Comparison of ENCODE assay signal across 20 cellular contexts in genomic region chr15:39787479-39787878, GRCh38. TPM values are rescaled to one million over a fixed set of nuclear protein-coding genes. Genes with fewer than 3 reads are reported as not detected.
DNase-seq lines count a peak whose midpoint lies in the region; ATAC-seq, FAIRE-seq and TF ChIP-seq lines count a peak whose summit lies in the region.
"Had no signal": no experiment of that assay in that cellular context is flagged by ENCODE, and none has a peak within 500 bp of the region (broad histone marks: within the 10 kb centered on the region; RNA-seq: fewer than 3 reads in every experiment).

No MANE protein-coding gene starts in this region.

- no peak for DNase-seq in activated naive CD4-positive, alpha-beta T cell treated with anti-CD3 and anti-CD28 coated beads, Interleukin-2, amount 50 U/mL, for 16 hours
- DNase-seq in SK-N-MC (ENCODE audit: low read depth, low spot score) (no peak), kidney tubule cell (ENCODE audit: low spot score) (peak; percentile 67), NCI-H774 (lab: John Stamatoyannopoulos, UW) (no peak), GM12891 (ENCODE audit: insufficient read length, low spot score) (no peak)
- DNase-seq: activated CD4-positive, CD25-positive, alpha-beta regulatory T cell treated with anti-CD3 and anti-CD28 coated beads, Interleukin-2, amount 50 U/mL, for 72 hours; activated effector memory CD4-positive, alpha-beta T cell treated with Interleukin-2 at 50 U/mL for 16 hours; hippocampal formation; kidney; NCI-H187 treated with DMSO at 0.1 percent for 48 hours; NCI-H510A treated with DMSO at 0.1 percent for 48 hours; retina; SHP77 had no signal

- no peaks in the 10 kb centered on the region for H3K27me3 Mint-ChIP-seq in activated naive CD4-positive, alpha-beta T cell treated with anti-CD3 and anti-CD28 coated beads, Interleukin-2, amount 50 U/mL, for 24 hours
- H3K27me3 Mint-ChIP-seq: memory B cell; stimulated activated memory B cell treated with anti-CD40 and anti-IgM and Interleukin-4, amounts not matched to agents 10 μg/mL and 1 μg/mL and 100 μg/mL, for 72 hours had no signal

- no peak overlapping the region for H3K4me3 ChIP-seq in SK-N-MC
- H3K4me3 ChIP-seq: A549, ascending aorta had no signal

- no peaks in the 10 kb centered on the region for H3K36me3 ChIP-seq in SK-N-MC (ENCODE audit: insufficient read depth, low read length)
- H3K36me3 ChIP-seq: ascending aorta had no signal

- no peak overlapping the region for H3K27ac Mint-ChIP-seq in activated naive CD4-positive, alpha-beta T cell treated with anti-CD3 and anti-CD28 coated beads, Interleukin-2, amount 50 U/mL, for 24 hours
- H3K27ac Mint-ChIP-seq: memory B cell; stimulated activated memory B cell treated with anti-CD40 and anti-IgM and Interleukin-4, amounts not matched to agents 10 μg/mL and 1 μg/mL and 100 μg/mL, for 72 hours had no signal

- no peaks in the 10 kb centered on the region for H3K36me3 Mint-ChIP-seq in activated naive CD4-positive, alpha-beta T cell treated with anti-CD3 and anti-CD28 coated beads, Interleukin-2, amount 50 U/mL, for 24 hours
- H3K36me3 Mint-ChIP-seq: memory B cell; stimulated activated memory B cell treated with anti-CD40 and anti-IgM and Interleukin-4, amounts not matched to agents 10 μg/mL and 1 μg/mL and 100 μg/mL, for 72 hours had no signal

- H3K9me3 ChIP-seq in SK-N-MC (ENCODE audit: low read depth, low read length): no peaks in the 10 kb centered on the region
- H3K9me3 ChIP-seq: A549, ascending aorta had no signal

- FAIRE-seq in GM12891 (lab: Jason Lieb, UNC): no peak
- FAIRE-seq: A549, kidney had no signal

- peaks cover 46% of the 10 kb centered on the region for H3K4me1 Mint-ChIP-seq in activated naive CD4-positive, alpha-beta T cell treated with anti-CD3 and anti-CD28 coated beads, Interleukin-2, amount 50 U/mL, for 24 hours

- peak overlapping the region; percentile 23 for H3K4me3 Mint-ChIP-seq in activated naive CD4-positive, alpha-beta T cell treated with anti-CD3 and anti-CD28 coated beads, Interleukin-2, amount 50 U/mL, for 24 hours
- H3K4me3 Mint-ChIP-seq: memory B cell; stimulated activated memory B cell treated with anti-CD40 and anti-IgM and Interleukin-4, amounts not matched to agents 10 μg/mL and 1 μg/mL and 100 μg/mL, for 72 hours had no signal

- no peaks in the 10 kb centered on the region for H3K9me3 Mint-ChIP-seq in activated naive CD4-positive, alpha-beta T cell treated with anti-CD3 and anti-CD28 coated beads, Interleukin-2, amount 50 U/mL, for 24 hours
- H3K9me3 Mint-ChIP-seq: memory B cell; stimulated activated memory B cell treated with anti-CD40 and anti-IgM and Interleukin-4, amounts not matched to agents 10 μg/mL and 1 μg/mL and 100 μg/mL, for 72 hours had no signal

- H3K9ac ChIP-seq in SK-N-MC (ENCODE audit: insufficient read length): no peak overlapping the region

- H3K27ac ChIP-seq in SK-N-MC: peak overlapping the region; percentile 12; the same call in 1 of the 2 replicates
- H3K27ac ChIP-seq: A549, ascending aorta had no signal

- TF ChIP-seq POLR2A in GM12891 (IDR thresholded peaks at IDR 0.05; ENCODE audit: low read depth, low read length): no peak

- ATAC-seq in HG03521 (IDR thresholded peaks at IDR 0.05; ENCODE audit: unreplicated experiment): no peak
- ATAC-seq in HG02571 (IDR thresholded peaks at IDR 0.05; ENCODE audit: unreplicated experiment): no peak
- ATAC-seq: A549 had no signal

TF ChIP-seq in GM12891, 5 proteins besides CTCF, POLR2A, EP300 and RAD21:
- TF ChIP-seq TAF1 (IDR thresholded peaks at IDR 0.05; ENCODE audit: low read depth, low read length) (no peak), POLR2AphosphoS5 (IDR thresholded peaks at IDR 0.05; ENCODE audit: low read depth, low read length) (no peak), SPI1 (IDR thresholded peaks at IDR 0.05; ENCODE audit: low read depth, low read length) (no peak), PAX5 (IDR thresholded peaks at IDR 0.05; ENCODE audit: insufficient read depth, low read length, severe bottlenecking) (no peak), POU2F2 (IDR thresholded peaks at IDR 0.05; ENCODE audit: low read depth, low read length) (no peak)

RNA-seq across cellular contexts. Expression of gene FSIP1, which starts 4.8 kb away (rescaled TPM):
- polyA plus RNA-seq in GM12891 (2012; ENCODE audit: low read depth, missing spikeins): 0.08 TPM
